Comparison of ENCODE assay signal across 15 cellular contexts in the genomic region with DNA sequence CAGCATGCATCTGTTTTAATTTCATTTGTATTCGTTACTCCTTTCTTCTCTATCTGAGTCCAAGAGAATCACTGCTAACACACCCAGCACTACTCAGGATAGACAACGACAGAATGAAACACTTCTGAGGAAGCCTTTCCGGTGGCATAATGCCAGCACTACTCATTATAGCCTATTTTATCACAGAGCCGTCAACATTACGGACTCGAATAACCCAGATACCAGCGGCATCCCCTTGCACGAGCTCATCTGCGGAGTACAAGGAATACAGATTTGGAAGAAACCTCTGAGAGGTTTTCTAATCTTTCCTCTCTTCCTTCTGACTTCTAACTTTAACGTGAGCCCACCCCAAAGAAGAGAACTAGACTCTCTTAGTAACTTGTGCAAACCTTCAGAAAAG.
A peak's percentile ranks its signal among the peaks of the same experiment; 100 is the strongest.
DNase-seq lines count a peak whose midpoint lies in the region; ATAC-seq and TF ChIP-seq lines count a peak whose summit lies in the region.
"Had no signal": no experiment of that assay in that cellular context is flagged by ENCODE, and none has a peak within 500 bp of the region (broad histone marks: within the 10 kb centered on the region; RNA-seq: fewer than 3 reads in every experiment).

No MANE protein-coding gene starts in this region.

- H3K4me3 Mint-ChIP-seq in nephron progenitor cell (peak overlapping the region; percentile 79), osteocyte (ENCODE audit: unreplicated experiment) (no peak overlapping the region)
- H3K4me3 Mint-ChIP-seq: T-helper 1 cell treated with Interleukin-12 subunit alpha and Interleukin-12 subunit beta and Interleukin-4 antibody, amounts not matched to agents 30 μg/mL and 1 μg/mL, for 36 hours had no signal

- H3K4me1 Mint-ChIP-seq in nephron progenitor cell = peaks cover 22% of the 10 kb centered on the region
- peaks cover 10% of the 10 kb centered on the region for H3K4me1 Mint-ChIP-seq in osteocyte (ENCODE audit: unreplicated experiment)

- H3K27me3 Mint-ChIP-seq in nephron progenitor cell (ENCODE audit: low read depth, poor library complexity) (peaks cover 94% of the 10 kb centered on the region), osteocyte (ENCODE audit: unreplicated experiment) (peaks cover 82% of the 10 kb centered on the region)

- ATAC-seq in HG02588 (IDR thresholded peaks at IDR 0.05; ENCODE audit: unreplicated experiment) = no peak
- ATAC-seq: psoas muscle had no signal

- DNase-seq in EH (ENCODE audit: low read depth) = peak; percentile 4
- DNase-seq in NCI-H1105 (lab: John Stamatoyannopoulos, UW) = peak; percentile 53
- DNase-seq in caudate nucleus (lab: John Stamatoyannopoulos, UW) = peak in 9 of 61 donors; percentile 14 to 34 (median 21)
- DNase-seq in nephron progenitor cell = no peak
- DNase-seq in germinal center (ENCODE audit: low spot score) = no peak
- no peak for DNase-seq in osteocyte (ENCODE audit: extremely low spot score, unreplicated experiment)
- DNase-seq: activated CD4-positive, CD25-positive, alpha-beta regulatory T cell treated with anti-CD3 and anti-CD28 coated beads, Interleukin-2, amount 50 U/mL, for 72 hours; activated naive CD4-positive, alpha-beta T cell treated with anti-CD3 and anti-CD28 coated beads, Interleukin-2, amount 50 U/mL, for 16 hours; NCI-H446 treated with DMSO at 0.1 percent for 48 hours; psoas muscle; stimulated activated CD4-positive, alpha-beta T cell treated with anti-CD3 and anti-CD28 coated beads, Interleukin-15, amount 100 ng/mL, for 24 hours had no signal

- H3K27ac Mint-ChIP-seq in nephron progenitor cell (no peak overlapping the region), osteocyte (ENCODE audit: unreplicated experiment) (no peak overlapping the region)
- H3K27ac Mint-ChIP-seq: T-helper 1 cell treated with Interleukin-12 subunit alpha and Interleukin-12 subunit beta and Interleukin-4 antibody, amounts not matched to agents 30 μg/mL and 1 μg/mL, for 36 hours had no signal

- TF ChIP-seq CTCF in nephron progenitor cell (IDR thresholded peaks at IDR 0.05) (no peak), osteocyte (IDR thresholded peaks at IDR 0.05) (no peak)

- H3K27ac ChIP-seq in caudate nucleus (ENCODE audit: low read depth, low read length) = peak overlapping the region; percentile 88
- H3K27ac ChIP-seq: C4-2B, psoas muscle, suprapubic skin had no signal

- H3K9me3 Mint-ChIP-seq in nephron progenitor cell = no peaks in the 10 kb centered on the region
- H3K9me3 Mint-ChIP-seq in osteocyte (ENCODE audit: unreplicated experiment) = no peaks in the 10 kb centered on the region
- H3K9me3 Mint-ChIP-seq: T-helper 1 cell treated with Interleukin-12 subunit alpha and Interleukin-12 subunit beta and Interleukin-4 antibody, amounts not matched to agents 30 μg/mL and 1 μg/mL, for 36 hours had no signal

- H3K36me3 Mint-ChIP-seq in nephron progenitor cell (ENCODE audit: low read depth) (no peaks in the 10 kb centered on the region), osteocyte (ENCODE audit: unreplicated experiment) (no peaks in the 10 kb centered on the region)

Comparison
In these comparisons a context has a peak if more than half of its experiments do, and no peak if none do; other contexts are left out.
1. DNase-seq: peak in EH (single experiment) and NCI-H1105 (single experiment); none in nephron progenitor cell (single experiment), germinal center (single experiment) and osteocyte (single experiment).